ENCODE assay signal across 8 cellular contexts in genomic region chr15:63610209-63610841, GRCh38. TPM values are rescaled to one million over a fixed set of nuclear protein-coding genes. Genes with fewer than 3 reads are reported as not detected.
DNase-seq lines count a peak whose midpoint lies in the region; ATAC-seq and TF ChIP-seq lines count a peak whose summit lies in the region.

No MANE protein-coding gene starts in this region.

- H3K27me3 Mint-ChIP-seq in CD4-positive, alpha-beta memory T cell, result no peaks in the 10 kb centered on the region

- peak overlapping the region; percentile 27 to 97 (median 93) for H3K27ac Mint-ChIP-seq in CD4-positive, alpha-beta memory T cell

- no peaks in the 10 kb centered on the region for H3K9me3 ChIP-seq in CD4-positive, alpha-beta memory T cell (ENCODE audit: control insufficient read depth in 1 of 2, low read length in 2 of 2)
- no peaks in the 10 kb centered on the region for H3K9me3 ChIP-seq in thoracic aorta

- peaks cover 39% of the 10 kb centered on the region for H3K36me3 ChIP-seq in CD4-positive, alpha-beta memory T cell (ENCODE audit: insufficient read depth, low read length)
- peaks cover 13% of the 10 kb centered on the region for H3K36me3 ChIP-seq in thoracic aorta

- CTCF ChIA-PET in CD4-positive, alpha-beta memory T cell (lab: Charles Lee; ENCODE audit: partially characterized antibody), result interaction anchor here (0.6 to 5.0 kb wide), 51 partner anchors 10 to 489 kb away, joined by 3 to 44 read pairs (median 4); partner anchors contain the start of genes CIAO2A, DAPK2, FBXL22 and SNX1

- H3K4me3 ChIP-seq in CD4-positive, alpha-beta memory T cell (ENCODE audit: low read length in 2 of 2), result no peak overlapping the region
- no peak overlapping the region for H3K4me3 ChIP-seq in thoracic aorta

- intact Hi-C loops in CD4-positive, alpha-beta memory T cell (cut with micrococcal nuclease), result loop anchor here (1.0 to 10.0 kb wide), 6 partner anchors 94 to 457 kb away; partner anchors contain the start of gene DAPK2

- H3K4me1 Mint-ChIP-seq in CD4-positive, alpha-beta memory T cell, result peaks cover 27 to 47% (median 39%) of the 10 kb centered on the region in 4 donors

- H3K9me3 Mint-ChIP-seq in CD4-positive, alpha-beta memory T cell, result no peaks in the 10 kb centered on the region

- H3K36me3 Mint-ChIP-seq in CD4-positive, alpha-beta memory T cell, result peaks cover 45 to 65% of the 10 kb centered on the region in 2 donors

- peak overlapping the region; percentile 33 for H3K27ac ChIP-seq in CD4-positive, alpha-beta memory T cell (ENCODE audit: low read depth, low read length)
- H3K27ac ChIP-seq in thoracic aorta, result peak overlapping the region; percentile 38 to 43

- H3K27me3 ChIP-seq in CD4-positive, alpha-beta memory T cell (ENCODE audit: insufficient read depth, low read length), result no peaks in the 10 kb centered on the region
- H3K27me3 ChIP-seq in thoracic aorta (replicated peaks; ENCODE audit: insufficient read depth), result no peaks in the 10 kb centered on the region

- POLR2A ChIA-PET in CD4-positive, alpha-beta memory T cell (lab: Charles Lee; ENCODE audit: partially characterized antibody), result interaction anchor here (0.7 to 3.7 kb wide), 10 partner anchors 11 to 436 kb away, joined by 3 to 69 read pairs (median 6); partner anchors contain the start of genes DAPK2, FBXL22 and USP3

- H3K4me1 ChIP-seq in CD4-positive, alpha-beta memory T cell (ENCODE audit: insufficient read depth, low read length), result peaks cover 33% of the 10 kb centered on the region
- H3K4me1 ChIP-seq in thoracic aorta (ENCODE audit: control insufficient read depth in 1 of 2, low read depth in 2 of 2), result peaks cover 4 to 18% of the 10 kb centered on the region in 2 donors

- DNase-seq in CD4-positive, alpha-beta memory T cell, result peak; percentile 68 to 85 (median 75)
- peak; percentile 72 for DNase-seq in LoVo (ENCODE audit: low spot score)
- DNase-seq in SHP77 (lab: John Stamatoyannopoulos, UW), result peak; percentile 82
- peak; percentile 79 for DNase-seq in activated naive CD4-positive, alpha-beta T cell treated with Interleukin-2 at 50 U/mL for 16 hours
- peak; percentile 75 for DNase-seq in foreskin melanocyte
- DNase-seq in nucleus accumbens (lab: John Stamatoyannopoulos, UW), result peak in 48 of 56 donors; percentile 23 to 89 (median 65)
- no peak for DNase-seq in thoracic aorta (ENCODE audit: low spot score)

- H3K4me3 Mint-ChIP-seq in CD4-positive, alpha-beta memory T cell, result peak overlapping the region; percentile 3 to 60 (median 34)

- peak; percentile 70 for TF ChIP-seq CTCF in thoracic aorta (IDR thresholded peaks at IDR 0.05)

- ATAC-seq in GM21367 (IDR thresholded peaks at IDR 0.05; ENCODE audit: unreplicated experiment) (peak; percentile 63), thoracic aorta (ENCODE audit: insufficient number of reproducible peaks, low FRiP score, low read depth) (peak; percentile 88)

RNA-seq across cellular contexts. Expression of gene FBXL22, which starts 13.1 kb away (rescaled TPM):
- 1 to 10 TPM; 1.9 to 2.2 TPM for total RNA-seq in CD4-positive, alpha-beta memory T cell
- polyA plus RNA-seq in CD4-positive, alpha-beta memory T cell, result 1 to 10 TPM in 1 of 2 donors, under 1 TPM in 1; 0.50 to 2.0 TPM
- 10 to 100 TPM; 21.2 to 62.1 TPM for total RNA-seq in thoracic aorta

Comparison
In these comparisons a context has a peak if more than half of its experiments do, and no peak if none do; other contexts are left out.
1. RNA of gene FBXL22, which starts 13.1 kb away (total RNA-seq): 21.2 to 62.1 TPM in thoracic aorta; 1.9 to 2.2 TPM in CD4-positive, alpha-beta memory T cell; every median in the first group is over 4 times any median in the second.